Comparison of ENCODE assay signal across 8 cellular contexts in the genomic region with DNA sequence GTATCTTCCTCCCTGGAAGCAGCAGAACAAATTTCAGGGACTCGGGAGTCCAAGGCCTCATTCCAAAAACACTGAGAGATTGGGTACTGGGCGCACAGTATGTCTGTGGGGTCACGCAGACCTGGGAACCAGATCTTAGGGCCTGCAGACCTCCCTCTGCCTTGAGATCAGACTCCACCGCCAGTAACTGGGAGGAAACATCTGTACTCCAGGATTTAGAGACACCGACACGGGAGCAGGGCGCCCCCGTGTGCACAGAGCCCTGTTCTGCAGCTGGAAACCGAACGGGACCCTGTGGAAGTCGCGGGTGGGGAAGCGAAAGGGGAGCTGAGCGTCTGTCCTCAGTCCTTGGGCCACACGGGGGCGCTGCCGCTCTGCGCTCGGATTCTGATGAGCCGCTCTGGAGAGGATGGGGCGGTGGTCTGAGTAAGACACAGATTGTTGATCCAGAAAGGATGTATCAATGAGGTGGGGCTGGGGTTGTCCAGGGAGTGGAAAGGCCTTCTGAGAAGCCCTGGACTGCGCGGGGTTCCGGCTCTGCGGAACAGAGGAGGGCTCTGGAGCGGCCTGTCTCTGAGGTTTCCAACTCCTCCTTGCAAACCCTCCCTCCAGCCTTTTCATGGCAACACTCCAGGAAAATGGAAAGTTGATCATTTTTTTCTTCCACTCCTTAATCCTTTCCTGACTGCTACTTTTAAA. TPM values are rescaled to one million over a fixed set of nuclear protein-coding genes. Genes with fewer than 3 reads are reported as not detected.
DNase-seq lines count a peak whose midpoint lies in the region; ATAC-seq, FAIRE-seq and TF ChIP-seq lines count a peak whose summit lies in the region.
"Not testable (repeated sequence)": the region's sequence is repeated elsewhere in the genome, so short reads cannot be mapped to it uniquely, and the experiment has no call there.

No MANE protein-coding gene starts in this region.

- H3K4me2 ChIP-seq in H1 (ENCODE audit: insufficient read depth in 1 of 2, low read depth in 2 of 2, low read length in 2 of 2): not testable (repeated sequence)

- not testable (repeated sequence) for H3K79me2 ChIP-seq in H1 (ENCODE audit: control insufficient read depth in 1 of 2, insufficient read depth in 2 of 2, low read length in 2 of 2)

- not testable (repeated sequence) for TF ChIP-seq EP300 in H1 (IDR thresholded peaks at IDR 0.05; ENCODE audit: borderline replicate concordance in 1 of 2, low read depth in 2 of 2, low read length in 2 of 2)

- H3K36me3 Mint-ChIP-seq in activated T-cell treated with anti-CD3 and anti-CD28 coated beads, Interleukin-2, amount 50 U/mL, for 24 hours (ENCODE audit: low read depth): not testable (repeated sequence)

- H3K36me3 ChIP-seq in SJCRH30; H1 (ENCODE audit: control insufficient read depth in 2 of 4, insufficient read depth in 4 of 4, low read length in 3 of 4): not testable (repeated sequence)

- H3K14ac ChIP-seq in H1 (ENCODE audit: insufficient read length): not testable (repeated sequence)

- not testable (repeated sequence) for H3K79me1 ChIP-seq in H1 (ENCODE audit: low read depth, low read length)

- peaks cover 94% of the 10 kb centered on the region for H3K27me3 Mint-ChIP-seq in activated T-cell treated with anti-CD3 and anti-CD28 coated beads, Interleukin-2, amount 50 U/mL, for 24 hours

- TF ChIP-seq CTCF in H1 (IDR thresholded peaks at IDR 0.05; ENCODE audit: control extremely low read depth in 1 of 3, insufficient read depth in 1 of 3, low read depth in 1 of 3, low read length in 3 of 3) (peak; percentile 93 to 97 (median 94)), lower leg skin (IDR thresholded peaks at IDR 0.05) (peak in 1 of 3 donors; percentile 77)

- not testable (repeated sequence) for H2BK12ac ChIP-seq in H1 (ENCODE audit: low read depth, low read length)

- 0 out of 2 replicates have a peak overlapping the region, but pooled peaks have one; percentile 16 for H2AFZ ChIP-seq in H1 (ENCODE audit: low read length)

- not testable (repeated sequence) for H2BK15ac ChIP-seq in H1 (ENCODE audit: low read length)

- H3K56ac ChIP-seq in H1 (replicated peaks; ENCODE audit: insufficient read length, low read depth, low read length): not testable (repeated sequence)

- H3K18ac ChIP-seq in H1 (ENCODE audit: extremely low read depth, low read length): not testable (repeated sequence)

- not testable (repeated sequence) for H4K5ac ChIP-seq in H1 (ENCODE audit: insufficient read length, low read depth, low read length)

- H3K23me2 ChIP-seq in H1 (ENCODE audit: low read depth, low read length): not testable (repeated sequence)

- H3K4ac ChIP-seq in H1 (replicated peaks; ENCODE audit: insufficient read length, low read depth, low read length): not testable (repeated sequence)

- not testable (repeated sequence) for H3K9me3 ChIP-seq in SJCRH30 (replicated peaks); H1 (ENCODE audit: insufficient read depth in 2 of 2, low read depth in 1 of 2, low read length in 1 of 2)

- not testable (repeated sequence) for H2BK5ac ChIP-seq in H1 (ENCODE audit: low read depth, low read length)

- H3K23ac ChIP-seq in H1 (ENCODE audit: insufficient read length): not testable (repeated sequence)

- not testable (repeated sequence) for H3K4me3 Mint-ChIP-seq in activated T-cell treated with anti-CD3 and anti-CD28 coated beads, Interleukin-2, amount 50 U/mL, for 24 hours

- not testable (repeated sequence) for H3K9ac ChIP-seq in H1 (replicated peaks in 1 of 4; ENCODE audit: extremely low read depth in 1 of 4, low read depth in 3 of 4, low read length in 3 of 4)

- peak; percentile 58 for ATAC-seq in GM18868 (IDR thresholded peaks at IDR 0.05; ENCODE audit: unreplicated experiment)

- not testable (repeated sequence) for H4K91ac ChIP-seq in H1 (replicated peaks; ENCODE audit: insufficient read length, low read length)

- POLR2A ChIA-PET in H1 (lab: Charles Lee; ENCODE audit: partially characterized antibody): interaction anchor here (1.5 kb wide), 2 partner anchors 11 to 240 kb away, joined by 3 to 5 read pairs; no protein-coding TSS in a partner anchor

- peak; percentile 93 for DNase-seq in AG08395 (ENCODE audit: low spot score)
- DNase-seq in NCI-H1105 (lab: John Stamatoyannopoulos, UW): peak; percentile 75
- peak; percentile 86 to 93 for DNase-seq in SJCRH30
- peak; percentile 91 for DNase-seq in activated T-cell treated with anti-CD3 and anti-CD28 coated beads, Interleukin-2, amount 50 U/mL, for 24 hours
- peak; percentile 84 to 99 for DNase-seq in H1 (ENCODE audit: low read depth in 1 of 2, low spot score in 2 of 2)
- peak; percentile 74 to 96 for DNase-seq in lower leg skin (ENCODE audit: low spot score in 2 of 2)
- DNase-seq in stimulated activated CD4-positive, alpha-beta T cell treated with anti-CD3 and anti-CD28 coated beads, Interleukin-1b, Interleukin-23, amount 100 ng/mL, for 24 hours (ENCODE audit: low read depth in 4 of 4, low spot score in 1 of 4): peak; percentile 73 to 89 (median 78)

- peak overlapping the region; percentile 28; the same call in 1 of the 2 replicates for H4K8ac ChIP-seq in H1 (ENCODE audit: extremely low read depth, insufficient read depth, low read length)

- not testable (repeated sequence) for TF ChIP-seq POLR2A in H1 (IDR thresholded peaks at IDR 0.05; ENCODE audit: control extremely low read depth in 1 of 2, low read depth in 2 of 2, low read length in 2 of 2); lower leg skin (IDR thresholded peaks at IDR 0.05)

- H3K27ac ChIP-seq in SJCRH30; H1 (ENCODE audit: low read depth, low read length): not testable (repeated sequence)

- intact Hi-C loops in lower leg skin (cut with DNase I; ENCODE audit: low total_unique reads): not testable (repeated sequence)

- H3K4me1 ChIP-seq in SJCRH30; H1 (replicated peaks in 1 of 4; ENCODE audit: control insufficient read depth in 3 of 4, insufficient read depth in 4 of 4, low read length in 3 of 4): not testable (repeated sequence)

- H2BK20ac ChIP-seq in H1 (ENCODE audit: low read length): not testable (repeated sequence)

- H2BK120ac ChIP-seq in H1 (replicated peaks; ENCODE audit: low read depth, low read length): not testable (repeated sequence)

- H3K9me3 Mint-ChIP-seq in activated T-cell treated with anti-CD3 and anti-CD28 coated beads, Interleukin-2, amount 50 U/mL, for 24 hours: not testable (repeated sequence)

- WGBS in H1 (ENCODE audit: extremely low coverage in 1 of 2, insufficient coverage in 1 of 2, insufficient read length in 1 of 2, insufficient replicate concordance in 2 of 2, low coverage in 1 of 2, low lambda C conversion rate in 2 of 2, missing lambda C conversion rate in 1 of 2), 2 experiments: 11% methylated on average over 23 of the region's 26 CpGs; no CpG with 5 or more reads in 1 of the 2 experiments
- 4 to 7% methylated on average over 14 to 20 of the region's 26 CpGs for WGBS in lower leg skin, 2 donors

- H3K27me3 ChIP-seq in SJCRH30 (peaks cover 10% of the 10 kb centered on the region; the same call in 1 of the 2 replicates), H1 (replicated peaks in 1 of 4; ENCODE audit: control insufficient read depth in 3 of 4, extremely low read depth in 1 of 4, insufficient read depth in 3 of 4, low read length in 3 of 4) (peaks cover 0 to 36% (median 23%) of the 10 kb centered on the region in 4 experiments; a peak in 6 of 7 replicates)

- TF ChIP-seq RAD21 in H1 (IDR thresholded peaks at IDR 0.05 in 1 of 2, conservative IDR thresholded peaks at IDR 0.05 in 1 of 2; ENCODE audit: low read depth in 2 of 2, low read length in 2 of 2): peak; percentile 75 to 83

- CTCF ChIA-PET in H1 (lab: Charles Lee; ENCODE audit: partially characterized antibody): interaction anchor here (0.6 to 4.3 kb wide), 40 partner anchors 8 to 626 kb away, joined by 3 to 43 read pairs (median 4); no protein-coding TSS in a partner anchor

- H3K4me3 ChIP-seq in SJCRH30; H1 (ENCODE audit: extremely low read depth in 1 of 4, insufficient read depth in 2 of 4, low read depth in 3 of 4, low read length in 4 of 4); lower leg skin (ENCODE audit: low read depth, poor library complexity, severe bottlenecking): not testable (repeated sequence)

- peaks cover 41% of the 10 kb centered on the region for H3K4me1 Mint-ChIP-seq in activated T-cell treated with anti-CD3 and anti-CD28 coated beads, Interleukin-2, amount 50 U/mL, for 24 hours (ENCODE audit: low read depth)

- H2AK5ac ChIP-seq in H1 (ENCODE audit: low read depth, low read length): not testable (repeated sequence)

- H3K27ac Mint-ChIP-seq in activated T-cell treated with anti-CD3 and anti-CD28 coated beads, Interleukin-2, amount 50 U/mL, for 24 hours: not testable (repeated sequence)

- peak; percentile 62 for FAIRE-seq in H1 (lab: Jason Lieb, UNC)

- H4K20me1 ChIP-seq in H1 (replicated peaks in 1 of 2; ENCODE audit: control insufficient read depth in 1 of 2, insufficient read depth in 2 of 2, low read length in 2 of 2): not testable (repeated sequence)

TF ChIP-seq in H1, 55 proteins besides CTCF, POLR2A, EP300 and RAD21:
- TF ChIP-seq CREB1 (IDR thresholded peaks at IDR 0.05): peak; percentile 38
- peak; percentile 93 to 98 for TF ChIP-seq HDAC2 (IDR thresholded peaks at IDR 0.05; ENCODE audit: borderline replicate concordance in 1 of 2, low read depth in 2 of 2, low read length in 2 of 2)
- TF ChIP-seq JUND (IDR thresholded peaks at IDR 0.05; ENCODE audit: low read length): 0 out of 2 replicates have a peak, but pooled peaks have one; percentile 41
- peak; percentile 41; the same call in 1 of the 2 replicates for TF ChIP-seq SUZ12 (IDR thresholded peaks at IDR 0.05; ENCODE audit: low read length)
- peak; percentile 93 for TF ChIP-seq BACH1 (IDR thresholded peaks at IDR 0.05; ENCODE audit: low read length)
- 0 out of 2 replicates have a peak, but pooled peaks have one; percentile 4 for TF ChIP-seq TEAD4 (IDR thresholded peaks at IDR 0.05; ENCODE audit: low read depth, low read length)
- 0 out of 2 replicates have a peak, but pooled peaks have one; percentile 15 for TF ChIP-seq YY1 (IDR thresholded peaks at IDR 0.05; ENCODE audit: low read depth, low read length)

RNA-seq across cellular contexts. Expression of a gene that starts 35.7 kb away (rescaled TPM):
- total RNA-seq in SJCRH30 (2014; rRNA removed; shearing (Covaris generic)): 24.6 and 26.0 TPM in 2 replicates
- total RNA-seq in H1 (2021; fragmentation: NEBNext Ultra II Directional; extraction: Animal tissue kit (Norgen Biotek cat#: 25700)): 24.4 and 28.0 TPM in 2 replicates
- 20.2 and 26.1 TPM in 2 replicates for polyA plus RNA-seq in H1 (2011; rRNA removed)
- polyA plus RNA-seq in H1 (2011; cell fraction: cytosol; rRNA removed): 29.0 TPM
- polyA plus RNA-seq in H1 (2011; cell fraction: nucleus; rRNA removed): 29.1 TPM
- 26.1 to 29.2 TPM (median 27.6 TPM) in 4 replicates for polyA plus RNA-seq in H1 (2012, experiment 1 of 2)
- polyA plus RNA-seq in H1 (2012, experiment 2 of 2): 30.7 TPM
- 35.3 TPM for polyA plus RNA-seq in H1 (2013, experiment 1 of 2)
- 41.8 TPM for polyA plus RNA-seq in H1 (2013, experiment 2 of 2)
- 17.0 and 18.3 TPM in 2 replicates for polyA minus RNA-seq in H1 (2011; rRNA and poly(A)+ RNA removed)
- 16.2 TPM for polyA minus RNA-seq in H1 (2011; cell fraction: cytosol; rRNA and poly(A)+ RNA removed)
- polyA minus RNA-seq in H1 (2011; cell fraction: nucleus; rRNA and poly(A)+ RNA removed): 20.6 TPM
- 100 to 1,000 TPM; 685 to 929 (median 835) TPM for total RNA-seq in lower leg skin

Comparison
In these comparisons a context has a peak if more than half of its experiments do, and no peak if none do; other contexts are left out.
1. RNA of a gene that starts 35.7 kb away (total RNA-seq): 685 to 929 TPM in lower leg skin; 24.4 to 28.0 TPM in H1 and 24.6 to 26.0 TPM in SJCRH30; every median in the first group is over 10 times any median in the second.
2. Peak in every context shown above with its lines, with median percentiles within 50 percentile points of each other: DNase-seq.